Comparison of ENCODE assay signal across 1 cellular context in genomic region chr9:72939581-72939980, GRCh38. TPM values are rescaled to one million over a fixed set of nuclear protein-coding genes. Genes with fewer than 3 reads are reported as not detected.
"Had no signal": no experiment of that assay in that cellular context is flagged by ENCODE, and none has a peak within 500 bp of the region (broad histone marks: within the 10 kb centered on the region; RNA-seq: fewer than 3 reads in every experiment).

No MANE protein-coding gene starts in this region.

RNA-seq across cellular contexts. Expression of gene ALDH1A1, which starts 13.3 kb away (rescaled TPM):
- polyA plus RNA-seq: naive thymus-derived CD4-positive, alpha-beta T cell had no signal
